ENCODE assay signal across 19 cellular contexts in genomic region chr3:9211155-9211950, GRCh38. TPM values are rescaled to one million over a fixed set of nuclear protein-coding genes. Genes with fewer than 3 reads are reported as not detected.
DNase-seq lines count a peak whose midpoint lies in the region; ATAC-seq and TF ChIP-seq lines count a peak whose summit lies in the region.
"Had no signal": no experiment of that assay in that cellular context is flagged by ENCODE, and none has a peak within 500 bp of the region (broad histone marks: within the 10 kb centered on the region; RNA-seq: fewer than 3 reads in every experiment).

No MANE protein-coding gene starts in this region.

- H3K4me3 ChIP-seq in mammary epithelial cell (replicated peaks in 1 of 3; ENCODE audit: insufficient read depth in 1 of 3, low read depth in 2 of 3, low read length in 3 of 3) (no peak overlapping the region), mesenchymal stem cell (ENCODE audit: insufficient read depth in 1 of 2, low read depth in 1 of 2, low read length in 2 of 2) (no peak overlapping the region)
- H3K4me3 ChIP-seq: HAP-1, skin epidermis, thoracic aorta had no signal

- H3K9ac ChIP-seq in mammary epithelial cell (ENCODE audit: insufficient read depth, low read length) (no peak overlapping the region), mesenchymal stem cell (ENCODE audit: low read length) (peak overlapping the region; percentile 56)

- peaks cover 20% of the 10 kb centered on the region for H3K4me1 Mint-ChIP-seq in mesothelial cell of epicardium

- no peak overlapping the region for H3K18ac ChIP-seq in mesenchymal stem cell (ENCODE audit: low read depth in 1 of 2, low read length in 2 of 2)

- H3K36me3 Mint-ChIP-seq in mesothelial cell of epicardium = peaks cover 3% of the 10 kb centered on the region
- H3K36me3 Mint-ChIP-seq: activated CD8-positive, alpha-beta memory T cell treated with anti-CD3 and anti-CD28 coated beads, Interleukin-2, amount 10 ng/mL, durations not matched to agents 7 days and 5 days; CD4-positive, alpha-beta memory T cell had no signal

- no peak overlapping the region for H2AK5ac ChIP-seq in mesenchymal stem cell (ENCODE audit: low read length, severe bottlenecking)

- no peak overlapping the region for H2AFZ ChIP-seq in mammary epithelial cell (ENCODE audit: low read depth, low read length)
- H2AFZ ChIP-seq in mesenchymal stem cell (ENCODE audit: low read depth, low read length) = no peak overlapping the region

- H3K27me3 ChIP-seq in mammary epithelial cell (ENCODE audit: insufficient read depth, low read length) = no peaks in the 10 kb centered on the region
- peaks cover 0 to 10% of the 10 kb centered on the region in 2 experiments for H3K27me3 ChIP-seq in mesenchymal stem cell (ENCODE audit: control insufficient read depth in 1 of 2, insufficient read depth in 1 of 2, low read length in 2 of 2)

- peaks cover 76% of the 10 kb centered on the region for H3K79me2 ChIP-seq in mammary epithelial cell (ENCODE audit: insufficient read depth, low read length)

- peak overlapping the region; percentile 42 for H3K27ac ChIP-seq in mammary epithelial cell (ENCODE audit: insufficient read depth, low read depth, low read length)
- no peak overlapping the region for H3K27ac ChIP-seq in mesenchymal stem cell (ENCODE audit: low read length, poor library complexity, severe bottlenecking)
- H3K27ac ChIP-seq: thoracic aorta had no signal

- BruUV-seq in mammary epithelial cell (replicated peaks; lab: Mats Ljungman, UMichigan) = no TSS peak

- no peak overlapping the region for H2BK12ac ChIP-seq in mesenchymal stem cell (ENCODE audit: low read length in 2 of 2)

- in situ Hi-C loops in mammary epithelial cell (cut with MboI; ENCODE audit: low sequenced_read_pairs in 2 of 2) = no loop called here

- H3K23ac ChIP-seq in mesenchymal stem cell (ENCODE audit: low read length in 2 of 2) = no peak overlapping the region

- ATAC-seq in GM18868 (IDR thresholded peaks at IDR 0.05; ENCODE audit: unreplicated experiment) = no peak
- ATAC-seq: activated CD8-positive, alpha-beta memory T cell treated with anti-CD3 and anti-CD28 coated beads, Interleukin-2, amount 10 ng/mL, durations not matched to agents 7 days and 5 days; left lobe of liver had no signal

- H3K4me2 ChIP-seq in mammary epithelial cell (ENCODE audit: insufficient read depth, low read depth, low read length) (no peak overlapping the region), mesenchymal stem cell (ENCODE audit: low read length, poor library complexity, severe bottlenecking) (no peak overlapping the region)

- no peak overlapping the region for H3K4ac ChIP-seq in mesenchymal stem cell (ENCODE audit: low read depth in 1 of 2, low read length in 2 of 2)

- CTCF ChIA-PET in mammary epithelial cell (lab: Charles Lee; ENCODE audit: low non-redundant PET) = interaction anchor here (0.6 kb wide), 1 partner anchor 142 kb away, joined by 3 read pairs; no protein-coding TSS in a partner anchor

- TF ChIP-seq CTCF in mammary epithelial cell (conservative IDR thresholded peaks at IDR 0.05 in 1 of 2, IDR thresholded peaks at IDR 0.05 in 1 of 2; ENCODE audit: extremely low read depth in 1 of 2, insufficient read depth in 1 of 2, low read depth in 1 of 2, low read length in 2 of 2) (no peak), mesothelial cell of epicardium (IDR thresholded peaks at IDR 0.05; ENCODE audit: unreplicated experiment) (no peak)

- WGBS in mammary epithelial cell (ENCODE audit: low coverage, missing lambda C conversion rate) = 69% methylated on average over 2 of the region's 2 CpGs
- WGBS in mesenchymal stem cell = 71% methylated on average over 2 of the region's 2 CpGs

- DNase-seq in EH (ENCODE audit: low read depth) (peak; percentile 60), HS-27A (ENCODE audit: low read depth) (peak; percentile 19), mammary epithelial cell (peak; percentile 48), mesenchymal stem cell (peak; percentile 21), mesothelial cell of epicardium (ENCODE audit: low spot score in 2 of 2, unreplicated experiment in 2 of 2) (no peak), NCI-H82 treated with DMSO at 0.1 percent for 48 hours (lab: John Stamatoyannopoulos, UW; ENCODE audit: unreplicated experiment) (no peak)
- DNase-seq in central memory CD4-positive, alpha-beta T cell = no peak
- DNase-seq: activated CD8-positive, alpha-beta memory T cell treated with anti-CD3 and anti-CD28 coated beads, Interleukin-2, amount 10 ng/mL, durations not matched to agents 7 days and 5 days; CD4-positive, alpha-beta memory T cell; effector CD4-positive, alpha-beta T cell; GDM1; head of caudate nucleus; NCI-H1092 treated with DMSO at 0.1 percent for 48 hours; NCI-H524 had no signal

- no peak overlapping the region for H4K8ac ChIP-seq in mesenchymal stem cell (ENCODE audit: low read length)

- intact Hi-C loops in mammary epithelial cell (cut with micrococcal nuclease) = no loop called here

- no peak overlapping the region for H2BK5ac ChIP-seq in mesenchymal stem cell (ENCODE audit: low read depth, low read length, poor library complexity, severe bottlenecking)

- H3K9me3 ChIP-seq in mammary epithelial cell (replicated peaks; ENCODE audit: insufficient read depth, low read length) (no peaks in the 10 kb centered on the region), mesenchymal stem cell (ENCODE audit: control insufficient read depth, low read length) (no peaks in the 10 kb centered on the region)
- H3K9me3 ChIP-seq: HAP-1, thoracic aorta had no signal

- no peak overlapping the region for H4K91ac ChIP-seq in mesenchymal stem cell (ENCODE audit: low read length)

- no peaks in the 10 kb centered on the region for H3K27me3 Mint-ChIP-seq in mesothelial cell of epicardium (ENCODE audit: low read depth)
- H3K27me3 Mint-ChIP-seq: CD4-positive, alpha-beta memory T cell had no signal

- no peaks in the 10 kb centered on the region for H3K9me3 Mint-ChIP-seq in mesothelial cell of epicardium
- H3K9me3 Mint-ChIP-seq: CD4-positive, alpha-beta memory T cell had no signal

- H2BK15ac ChIP-seq in mesenchymal stem cell (ENCODE audit: low read depth, poor library complexity, severe bottlenecking) = no peak overlapping the region

- H2BK120ac ChIP-seq in mesenchymal stem cell (ENCODE audit: low read depth, low read length) = no peak overlapping the region

- H3K36me3 ChIP-seq in mammary epithelial cell (ENCODE audit: insufficient read depth, low read length) (no peaks in the 10 kb centered on the region), mesenchymal stem cell (ENCODE audit: control insufficient read depth in 1 of 2, insufficient read depth in 2 of 2, low read depth in 1 of 2, low read length in 2 of 2) (no peaks in the 10 kb centered on the region)
- H3K36me3 ChIP-seq: HAP-1, thoracic aorta had no signal

- H3K4me1 ChIP-seq in mammary epithelial cell (ENCODE audit: insufficient read depth, low read length) (peaks cover 30% of the 10 kb centered on the region), mesenchymal stem cell (ENCODE audit: control insufficient read depth, insufficient read depth, low read depth, low read length) (peaks cover 4% of the 10 kb centered on the region)

- no peak overlapping the region for H3K4me3 Mint-ChIP-seq in mesothelial cell of epicardium
- H3K4me3 Mint-ChIP-seq: activated CD8-positive, alpha-beta memory T cell treated with anti-CD3 and anti-CD28 coated beads, Interleukin-2, amount 10 ng/mL, durations not matched to agents 7 days and 5 days; CD4-positive, alpha-beta memory T cell had no signal

- H3K79me1 ChIP-seq in mesenchymal stem cell (replicated peaks; ENCODE audit: low read length, poor library complexity, severe bottlenecking) = no peaks in the 10 kb centered on the region

- no peak overlapping the region for H3K14ac ChIP-seq in mesenchymal stem cell (ENCODE audit: low read length in 2 of 2)

- no peak overlapping the region for H3K27ac Mint-ChIP-seq in mesothelial cell of epicardium
- H3K27ac Mint-ChIP-seq: activated CD8-positive, alpha-beta memory T cell treated with anti-CD3 and anti-CD28 coated beads, Interleukin-2, amount 10 ng/mL, durations not matched to agents 7 days and 5 days; CD4-positive, alpha-beta memory T cell had no signal

- dilution Hi-C loops in mammary epithelial cell (cut with HindIII; ENCODE audit: low sequenced_read_pairs) = loop anchor here (5.0 to 10.0 kb wide), 3 partner anchors 57 to 234 kb away; no protein-coding TSS in a partner anchor

- H4K20me1 ChIP-seq in mammary epithelial cell (ENCODE audit: insufficient read depth, low read length) = no peaks in the 10 kb centered on the region

RNA-seq across cellular contexts. Expression of gene SRGAP3, which starts 38.1 kb away (rescaled TPM):
- total RNA-seq in mammary epithelial cell (10 to 100 TPM; 27.2 to 50.1 TPM), mesothelial cell of epicardium (61.3 to 68.6 TPM (median 65.6 TPM) in 3 replicates)
- polyA plus RNA-seq in mammary epithelial cell = 9.2 TPM
- 62.1 TPM for polyA minus RNA-seq in mammary epithelial cell
- polyA plus RNA-seq in mesenchymal stem cell (2013, experiment 1 of 2) = 0.33 TPM
- polyA plus RNA-seq in mesenchymal stem cell (2013, experiment 2 of 2) = 0.21 TPM

Comparison
In these comparisons a context has a peak if more than half of its experiments do, and no peak if none do; other contexts are left out.
1. DNase-seq: peak in EH (single experiment), HS-27A (single experiment), mammary epithelial cell (single experiment) and mesenchymal stem cell (single experiment); none in mesothelial cell of epicardium (0 of 2), NCI-H82 treated with DMSO at 0.1 percent for 48 hours (single experiment) and central memory CD4-positive, alpha-beta T cell (single experiment).